8 cellular contexts compared by ENCODE assay signal in the genomic region with DNA sequence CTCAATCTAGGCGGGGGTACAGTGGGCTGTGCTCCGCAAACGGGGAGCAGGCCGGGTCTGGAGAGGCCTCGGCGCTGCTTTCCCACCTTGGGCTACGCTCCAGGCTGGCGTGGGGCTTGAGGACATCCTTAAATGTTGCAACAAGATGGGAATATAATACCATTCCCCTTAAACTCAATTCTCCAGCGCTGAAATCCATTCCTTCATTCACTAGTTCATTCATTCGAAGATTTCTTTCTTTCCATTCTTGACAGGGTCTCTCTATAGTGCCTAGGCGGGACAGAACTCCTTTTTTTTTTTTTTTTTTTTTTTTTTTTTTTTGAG. TPM values are rescaled to one million over a fixed set of nuclear protein-coding genes. Genes with fewer than 3 reads are reported as not detected.
A peak's percentile ranks its signal among the peaks of the same experiment; 100 is the strongest.
DNase-seq lines count a peak whose midpoint lies in the region; ATAC-seq and TF ChIP-seq lines count a peak whose summit lies in the region.

No MANE protein-coding gene starts in this region.

- H3K4me1 ChIP-seq in adipocyte (ENCODE audit: control insufficient read depth, insufficient read depth, low read length) (peaks cover 15% of the 10 kb centered on the region), thoracic aorta (ENCODE audit: control insufficient read depth in 1 of 2, low read depth in 2 of 2) (peaks cover 6 to 30% of the 10 kb centered on the region in 2 donors)

- no peak for DNase-seq in activated CD4-positive, alpha-beta T cell treated with anti-CD3 and anti-CD28 coated beads, Interleukin-2, amount 10 ng/mL, durations not matched to agents 7 days and 5 days
- no peak for DNase-seq in activated CD4-positive, alpha-beta T cell treated with anti-CD3 and anti-CD28 coated beads, Interleukin-2, amount 50 U/mL, for 4 hours
- DNase-seq in adipocyte (ENCODE audit: low read depth) = no peak
- no peak for DNase-seq in kidney epithelial cell (ENCODE audit: low read depth)
- DNase-seq in thoracic aorta (ENCODE audit: low spot score) = no peak
- no peak for DNase-seq in GM20000 (ENCODE audit: low spot score)

- H3K4me3 Mint-ChIP-seq in activated CD4-positive, alpha-beta T cell treated with anti-CD3 and anti-CD28 coated beads, Interleukin-2, amount 10 ng/mL, durations not matched to agents 7 days and 5 days = peak overlapping the region; percentile 88

- no peaks in the 10 kb centered on the region for H3K9me3 ChIP-seq in adipocyte (ENCODE audit: control insufficient read depth, low read length)
- H3K9me3 ChIP-seq in thoracic aorta = no peaks in the 10 kb centered on the region

- H3K27me3 ChIP-seq in adipocyte (replicated peaks; ENCODE audit: control insufficient read depth, insufficient read depth, low read length) (peaks cover 6% of the 10 kb centered on the region), kidney epithelial cell (ENCODE audit: control insufficient read depth, insufficient read depth, low read length) (no peaks in the 10 kb centered on the region), thoracic aorta (replicated peaks; ENCODE audit: insufficient read depth) (no peaks in the 10 kb centered on the region)

- H3K36me3 ChIP-seq in adipocyte (ENCODE audit: control insufficient read depth, insufficient read depth, low read length, severe bottlenecking) (peaks cover 9% of the 10 kb centered on the region), kidney epithelial cell (ENCODE audit: control insufficient read depth, insufficient read depth, low read length) (no peaks in the 10 kb centered on the region), thoracic aorta (no peaks in the 10 kb centered on the region)

- POLR2A ChIA-PET in activated CD4-positive, alpha-beta T cell treated with anti-CD3 and anti-CD28 coated beads, Interleukin-2, amount 10 ng/mL, durations not matched to agents 7 days and 5 days (lab: Charles Lee) = no interaction called here

- H3K27ac ChIP-seq in thoracic aorta = peak overlapping the region; percentile 77 to 88

- H3K27me3 Mint-ChIP-seq in activated CD4-positive, alpha-beta T cell treated with anti-CD3 and anti-CD28 coated beads, Interleukin-2, amount 10 ng/mL, durations not matched to agents 7 days and 5 days = peaks cover 4% of the 10 kb centered on the region

- peak overlapping the region; percentile 90 for H3K9ac ChIP-seq in adipocyte (ENCODE audit: low read length)

- ATAC-seq in thoracic aorta (ENCODE audit: insufficient number of reproducible peaks, low FRiP score, low read depth) (no peak), HG03135 (IDR thresholded peaks at IDR 0.05; ENCODE audit: unreplicated experiment) (no peak), GM18520 (IDR thresholded peaks at IDR 0.05; ENCODE audit: unreplicated experiment) (no peak)

- peaks cover 35% of the 10 kb centered on the region for H3K4me1 Mint-ChIP-seq in activated CD4-positive, alpha-beta T cell treated with anti-CD3 and anti-CD28 coated beads, Interleukin-2, amount 10 ng/mL, durations not matched to agents 7 days and 5 days

- H3K27ac Mint-ChIP-seq in activated CD4-positive, alpha-beta T cell treated with anti-CD3 and anti-CD28 coated beads, Interleukin-2, amount 10 ng/mL, durations not matched to agents 7 days and 5 days = peak overlapping the region; percentile 85

- H3K9me3 Mint-ChIP-seq in activated CD4-positive, alpha-beta T cell treated with anti-CD3 and anti-CD28 coated beads, Interleukin-2, amount 10 ng/mL, durations not matched to agents 7 days and 5 days = no peaks in the 10 kb centered on the region

- peaks cover 23% of the 10 kb centered on the region for H3K36me3 Mint-ChIP-seq in activated CD4-positive, alpha-beta T cell treated with anti-CD3 and anti-CD28 coated beads, Interleukin-2, amount 10 ng/mL, durations not matched to agents 7 days and 5 days (ENCODE audit: low read depth)

- CTCF ChIA-PET in activated CD4-positive, alpha-beta T cell treated with anti-CD3 and anti-CD28 coated beads, Interleukin-2, amount 10 ng/mL, durations not matched to agents 7 days and 5 days (lab: Charles Lee) = interaction anchor here (1.0 to 1.9 kb wide), 4 partner anchors 9 to 56 kb away, joined by 3 to 8 read pairs (median 4); partner anchors contain the start of gene KRTCAP2

- TF ChIP-seq CTCF in kidney epithelial cell (IDR thresholded peaks at IDR 0.05; ENCODE audit: insufficient read depth, low read length, poor library complexity, severe bottlenecking) = no peak
- no peak for TF ChIP-seq CTCF in thoracic aorta (IDR thresholded peaks at IDR 0.05)
- no peak for TF ChIP-seq CTCF in GM20000 (IDR thresholded peaks at IDR 0.05; ENCODE audit: extremely low read depth, missing control alignments)

- H3K4me3 ChIP-seq in adipocyte (ENCODE audit: low read length) (peak overlapping the region; percentile 96), kidney epithelial cell (ENCODE audit: low read depth, low read length) (peak overlapping the region; percentile 84), thoracic aorta (peak overlapping the region; percentile 74)

RNA-seq across cellular contexts. Expression of gene DPM3, which starts 0.3 kb away (rescaled TPM):
- 10 to 100 TPM; 50.1 to 58.9 TPM for total RNA-seq in activated CD4-positive, alpha-beta T cell treated with anti-CD3 and anti-CD28 coated beads, Interleukin-2, amount 10 ng/mL, durations not matched to agents 7 days and 5 days
- total RNA-seq in kidney epithelial cell (36.4 and 74.9 TPM in 2 replicates), thoracic aorta (10 to 100 TPM; 28.8 to 68.6 TPM)

RNA-seq across cellular contexts. Expression of gene SLC50A1, which starts 4.9 kb away (rescaled TPM):
- 10 to 100 TPM; 37.2 to 42.3 TPM for total RNA-seq in activated CD4-positive, alpha-beta T cell treated with anti-CD3 and anti-CD28 coated beads, Interleukin-2, amount 10 ng/mL, durations not matched to agents 7 days and 5 days
- total RNA-seq in kidney epithelial cell = 26.6 and 28.7 TPM in 2 replicates
- 10 to 100 TPM; 13.0 to 22.2 TPM for total RNA-seq in thoracic aorta

RNA-seq across cellular contexts. Expression of gene EFNA1, which starts 12.9 kb away (rescaled TPM):
- under 1 TPM in 1 of 2 experiments, not detected in 1; 0.15 TPM for total RNA-seq in activated CD4-positive, alpha-beta T cell treated with anti-CD3 and anti-CD28 coated beads, Interleukin-2, amount 10 ng/mL, durations not matched to agents 7 days and 5 days
- 126 and 166 TPM in 2 replicates for total RNA-seq in kidney epithelial cell
- total RNA-seq in thoracic aorta = 10 to 100 TPM in 1 of 2 donors, 1 to 10 TPM in 1; 4.6 to 15.4 TPM

RNA-seq across cellular contexts. Expression of gene KRTCAP2, which starts 32.5 kb away (rescaled TPM):
- total RNA-seq in activated CD4-positive, alpha-beta T cell treated with anti-CD3 and anti-CD28 coated beads, Interleukin-2, amount 10 ng/mL, durations not matched to agents 7 days and 5 days = 100 to 1,000 TPM; 183 to 308 TPM
- total RNA-seq in kidney epithelial cell (207 and 241 TPM in 2 replicates), thoracic aorta (100 to 1,000 TPM; 106 to 112 TPM)

RNA-seq across cellular contexts. Expression of gene TRIM46, which starts 33.1 kb away (rescaled TPM):
- total RNA-seq in activated CD4-positive, alpha-beta T cell treated with anti-CD3 and anti-CD28 coated beads, Interleukin-2, amount 10 ng/mL, durations not matched to agents 7 days and 5 days = 10 to 100 TPM; 14.2 to 15.5 TPM
- total RNA-seq in kidney epithelial cell (7.1 and 9.1 TPM in 2 replicates), thoracic aorta (1 to 10 TPM; 2.7 to 5.8 TPM)
